14 cellular contexts compared by ENCODE assay signal in the genomic region with DNA sequence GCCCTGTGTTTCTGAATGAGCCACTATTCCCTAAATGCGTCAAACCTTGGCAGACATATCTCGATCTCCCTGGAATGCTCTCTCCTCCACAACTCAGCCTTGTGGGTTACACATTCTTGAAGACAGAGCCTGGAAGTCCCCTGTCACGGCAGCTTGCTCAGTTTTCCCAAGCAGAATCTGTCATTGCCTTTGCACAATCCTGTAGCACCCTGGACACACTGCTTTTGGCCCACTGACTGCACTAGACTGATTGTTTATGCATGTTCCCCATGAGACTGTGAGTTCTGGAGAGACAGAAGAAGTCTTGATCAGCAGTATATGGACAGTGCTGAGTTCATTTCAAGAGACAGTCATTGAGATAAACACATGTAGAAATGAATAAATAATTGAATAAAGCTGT.
A peak's percentile ranks its signal among the peaks of the same experiment; 100 is the strongest.
DNase-seq lines count a peak whose midpoint lies in the region; ATAC-seq and TF ChIP-seq lines count a peak whose summit lies in the region.
"Had no signal": no experiment of that assay in that cellular context is flagged by ENCODE, and none has a peak within 500 bp of the region (broad histone marks: within the 10 kb centered on the region; RNA-seq: fewer than 3 reads in every experiment).

No MANE protein-coding gene starts in this region.

- H3K36me3 ChIP-seq in upper lobe of left lung: no peaks in the 10 kb centered on the region

- H3K27me3 ChIP-seq in upper lobe of left lung: no peaks in the 10 kb centered on the region
- H3K27me3 ChIP-seq: foreskin keratinocyte had no signal

- in situ Hi-C loops in ACHN (cut with HindIII; ENCODE audit: low pct_ligation_motif_present, low pct_unique_long_range_greater_than_20kb, low sequenced_read_pairs): no loop called here

- TF ChIP-seq POLR2A in upper lobe of left lung (IDR thresholded peaks at IDR 0.05): no peak

- H3K9me3 Mint-ChIP-seq in HFFc6: peaks cover 11% of the 10 kb centered on the region

- peak; percentile 49 to 90 for ATAC-seq in upper lobe of left lung (ENCODE audit: low FRiP score in 2 of 2)
- no peak for ATAC-seq in GM19324 (IDR thresholded peaks at IDR 0.05; ENCODE audit: low FRiP score, unreplicated experiment)
- ATAC-seq: foreskin keratinocyte had no signal

- TF ChIP-seq CTCF in HFFc6 (IDR thresholded peaks at IDR 0.05) (no peak), epithelial cell of proximal tubule (conservative IDR thresholded peaks at IDR 0.05; ENCODE audit: low read depth, low read length) (no peak), upper lobe of left lung (IDR thresholded peaks at IDR 0.05) (no peak)

- TF ChIP-seq EP300 in upper lobe of left lung (IDR thresholded peaks at IDR 0.05): no peak

- peak; percentile 23 for DNase-seq in HFFc6
- peak; percentile 61 for DNase-seq in epithelial cell of proximal tubule (ENCODE audit: low read depth)
- peak; percentile 81 for DNase-seq in kidney tubule cell (ENCODE audit: low spot score)
- no peak for DNase-seq in upper lobe of left lung
- DNase-seq in ACHN: no peak
- DNase-seq in NCI-H2029 treated with DMSO at 0.1 percent for 48 hours (lab: John Stamatoyannopoulos, UW): no peak
- DNase-seq: CD8-positive, alpha-beta memory T cell; foreskin keratinocyte; nucleus accumbens; stimulated activated naive CD4-positive, alpha-beta T cell treated with Interleukin-2 at 50 U/mL for 16 hours; SW 1271 had no signal

- H3K4me3 Mint-ChIP-seq in HFFc6: no peak overlapping the region
- H3K4me3 Mint-ChIP-seq: CD8-positive, alpha-beta memory T cell; mesothelial cell of epicardium had no signal

- H3K27ac Mint-ChIP-seq in HFFc6: no peak overlapping the region
- H3K27ac Mint-ChIP-seq: CD8-positive, alpha-beta memory T cell; mesothelial cell of epicardium had no signal

- H3K36me3 Mint-ChIP-seq in HFFc6 (ENCODE audit: low read depth): peaks cover 9% of the 10 kb centered on the region; the same call in 1 of the 2 replicates

- H3K9me3 ChIP-seq in upper lobe of left lung: no peaks in the 10 kb centered on the region

- H3K4me3 ChIP-seq in epithelial cell of proximal tubule (ENCODE audit: low read depth, low read length): no peak overlapping the region
- no peak overlapping the region for H3K4me3 ChIP-seq in upper lobe of left lung

- H3K27me3 Mint-ChIP-seq in HFFc6 (ENCODE audit: insufficient read depth): peaks cover 11% of the 10 kb centered on the region

- H3K4me1 Mint-ChIP-seq in HFFc6 (ENCODE audit: low read depth): peaks cover 6% of the 10 kb centered on the region

- H3K4me1 ChIP-seq in upper lobe of left lung: no peaks in the 10 kb centered on the region

- peak overlapping the region in 1 of 4 donors; percentile 8 for H3K27ac ChIP-seq in upper lobe of left lung
- H3K27ac ChIP-seq: foreskin keratinocyte, HL-60 had no signal

- WGBS in upper lobe of left lung, 2 donors: 62 to 91% methylated on average over 3 of the region's 3 CpGs

Comparison
In these comparisons a context has a peak if more than half of its experiments do, and no peak if none do; other contexts are left out.
1. DNase-seq: peak in HFFc6 (single experiment), epithelial cell of proximal tubule (single experiment) and kidney tubule cell (single experiment); none in upper lobe of left lung (0 of 2), ACHN (single experiment) and NCI-H2029 treated with DMSO at 0.1 percent for 48 hours (single experiment).